ENCODE assay signal across 1 cellular context in genomic region chr7:128032605-128033235, GRCh38.
TF ChIP-seq lines count a peak whose summit lies in the region.

No MANE protein-coding gene starts in this region.

TF ChIP-seq in K562, 482 proteins besides CTCF, POLR2A, EP300 and RAD21 (continued from another document):
- TF ChIP-seq GTF2B (IDR thresholded peaks at IDR 0.05; ENCODE audit: extremely low read depth, insufficient read length) (no peak), HMG20A (CRISPR knock-in tag; conservative IDR thresholded peaks at IDR 0.05) (no peak)
TF ChIP-seq in K562: peak in this region for 3.
